In genomic region chr2:130957920-130958319, GRCh38 we compare ENCODE assay signal across 19 cellular contexts.
"Had no signal": no experiment of that assay in that cellular context is flagged by ENCODE, and none has a peak within 500 bp of the region (broad histone marks: within the 10 kb centered on the region; RNA-seq: fewer than 3 reads in every experiment).

No MANE protein-coding gene starts in this region.

- H3K27ac ChIP-seq: cardiac muscle cell, esophagus muscularis mucosa, heart right ventricle, upper lobe of right lung had no signal

- DNase-seq: activated CD4-positive, alpha-beta T cell treated with anti-CD3 and anti-CD28 coated beads, Interleukin-2, amount 10 ng/mL, durations not matched to agents 24 days and 14 days; activated CD4-positive, CD25-positive, alpha-beta regulatory T cell; activated CD8-positive, alpha-beta T cell treated with anti-CD3 and anti-CD28 coated beads for 36 hours; activated naive CD4-positive, alpha-beta T cell; activated naive CD8-positive, alpha-beta T cell treated with anti-CD3 and anti-CD28 coated beads for 36 hours; activated T-cell treated with anti-CD3 and anti-CD28 coated beads, Interleukin-2, amount 50 U/mL, for 1 hour; dermis blood vessel endothelial cell; effector memory CD4-positive, alpha-beta T cell; heart right ventricle; left ventricle myocardium superior; retina; stimulated activated CD4-positive, alpha-beta T cell treated with anti-CD3 and anti-CD28 coated beads, Interleukin-12 subunit alpha, Interleukin-12 subunit beta, amount 100 ng/mL, for 4 hours; stimulated activated CD4-positive, alpha-beta T cell treated with anti-CD3 and anti-CD28 coated beads, Interleukin-1b, Interleukin-23, amount 100 ng/mL, for 48 hours; stimulated activated CD8-positive, alpha-beta memory T cell treated with anti-CD3 and anti-CD28 coated beads, Interleukin-4, amount 100 ng/mL, for 48 hours; stimulated activated naive CD4-positive, alpha-beta T cell; upper lobe of right lung had no signal

- H3K4me3 Mint-ChIP-seq: activated CD4-positive, alpha-beta T cell treated with anti-CD3 and anti-CD28 coated beads, Interleukin-2, amount 10 ng/mL, durations not matched to agents 24 days and 14 days; activated CD8-positive, alpha-beta T cell treated with anti-CD3 and anti-CD28 coated beads for 36 hours; activated naive CD8-positive, alpha-beta T cell treated with anti-CD3 and anti-CD28 coated beads for 36 hours; activated T-helper 17 cell treated with anti-CD3 and anti-CD28 coated beads, Interleukin-2, amount 50 U/mL, for 72 hours had no signal

- H3K4me1 Mint-ChIP-seq: activated CD4-positive, alpha-beta T cell treated with anti-CD3 and anti-CD28 coated beads, Interleukin-2, amount 10 ng/mL, durations not matched to agents 24 days and 14 days; activated naive CD8-positive, alpha-beta T cell treated with anti-CD3 and anti-CD28 coated beads for 36 hours; activated T-helper 17 cell treated with anti-CD3 and anti-CD28 coated beads, Interleukin-2, amount 50 U/mL, for 72 hours had no signal

- H3K36me3 ChIP-seq: cardiac muscle cell, esophagus muscularis mucosa, heart right ventricle, upper lobe of right lung had no signal

- ATAC-seq: activated CD8-positive, alpha-beta T cell treated with anti-CD3 and anti-CD28 coated beads for 36 hours; activated T-helper 17 cell treated with anti-CD3 and anti-CD28 coated beads, Interleukin-2, amount 50 U/mL, for 72 hours; heart right ventricle; left ventricle myocardium superior; upper lobe of right lung had no signal

- H3K4me3 ChIP-seq: cardiac muscle cell, esophagus muscularis mucosa, heart right ventricle, upper lobe of right lung had no signal

- H3K27ac Mint-ChIP-seq: activated CD4-positive, alpha-beta T cell treated with anti-CD3 and anti-CD28 coated beads, Interleukin-2, amount 10 ng/mL, durations not matched to agents 24 days and 14 days; activated CD8-positive, alpha-beta T cell treated with anti-CD3 and anti-CD28 coated beads for 36 hours; activated naive CD8-positive, alpha-beta T cell treated with anti-CD3 and anti-CD28 coated beads for 36 hours; activated T-helper 17 cell treated with anti-CD3 and anti-CD28 coated beads, Interleukin-2, amount 50 U/mL, for 72 hours had no signal

- H3K4me1 ChIP-seq: heart right ventricle, upper lobe of right lung had no signal
